21 cellular contexts compared by ENCODE assay signal in the genomic region with DNA sequence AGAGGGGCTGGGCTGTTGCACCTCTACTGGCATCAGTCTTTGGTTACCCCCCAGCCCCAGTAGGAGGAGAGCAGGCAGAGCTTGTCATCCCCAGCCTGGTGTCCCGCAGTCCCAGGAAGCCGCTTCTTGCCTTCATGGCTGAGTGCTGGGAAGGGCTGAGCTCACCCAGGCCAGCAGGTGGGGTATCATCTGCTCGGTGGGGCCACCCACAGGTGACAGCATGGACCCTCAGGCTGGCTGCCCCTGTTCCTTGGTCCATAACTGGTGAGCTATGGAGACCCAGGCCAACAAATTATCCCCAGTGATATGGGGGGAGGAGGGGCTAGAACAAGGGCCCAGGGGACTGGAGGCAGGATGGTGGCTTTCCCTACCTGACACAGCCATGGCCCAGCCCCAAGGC. TPM values are rescaled to one million over a fixed set of nuclear protein-coding genes. Genes with fewer than 3 reads are reported as not detected.
A peak's percentile ranks its signal among the peaks of the same experiment; 100 is the strongest.
DNase-seq lines count a peak whose midpoint lies in the region; ATAC-seq, FAIRE-seq and TF ChIP-seq lines count a peak whose summit lies in the region.
"Had no signal": no experiment of that assay in that cellular context is flagged by ENCODE, and none has a peak within 500 bp of the region (broad histone marks: within the 10 kb centered on the region; RNA-seq: fewer than 3 reads in every experiment).

No MANE protein-coding gene starts in this region.

- no peak for TF ChIP-seq POLR2A in H1 (IDR thresholded peaks at IDR 0.05; ENCODE audit: control extremely low read depth in 1 of 2, low read depth in 2 of 2, low read length in 2 of 2)

- no peak overlapping the region for H3K4me3 ChIP-seq in Loucy (ENCODE audit: low read length, poor library complexity, severe bottlenecking)
- no peak overlapping the region for H3K4me3 ChIP-seq in H1 (ENCODE audit: extremely low read depth in 1 of 4, insufficient read depth in 2 of 4, low read depth in 3 of 4, low read length in 4 of 4)
- H3K4me3 ChIP-seq: Peyer's patch had no signal

- peaks cover 10% of the 10 kb centered on the region for H3K4me1 Mint-ChIP-seq in mesothelial cell of epicardium
- H3K4me1 Mint-ChIP-seq: CD14-positive monocyte had no signal

- no peak overlapping the region for H4K91ac ChIP-seq in H1 (replicated peaks; ENCODE audit: insufficient read length, low read length)

- H3K9me3 Mint-ChIP-seq in mesothelial cell of epicardium: no peaks in the 10 kb centered on the region
- H3K9me3 Mint-ChIP-seq: CD14-positive monocyte had no signal

- DNase-seq in DMS53 (lab: John Stamatoyannopoulos, UW) (peak; percentile 37), DMS53 treated with DMSO at 0.1 percent for 48 hours (lab: John Stamatoyannopoulos, UW; ENCODE audit: unreplicated experiment) (no peak), H1 (ENCODE audit: low read depth in 1 of 2, low spot score in 2 of 2) (no peak), middle frontal gyrus (ENCODE audit: extremely low spot score, low spot score) (no peak), SKM-1 (lab: John Stamatoyannopoulos, UW; ENCODE audit: unreplicated experiment) (no peak), mesothelial cell of epicardium (ENCODE audit: low spot score in 2 of 2, unreplicated experiment in 2 of 2) (no peak)
- DNase-seq: COR-L47, DND-41, GDM1, HCEC 1CT, KBM-7, NCI-H1092 treated with DMSO at 0.1 percent for 48 hours, NCI-H1694, NCI-H748 treated with DMSO at 0.1 percent for 48 hours, Peyer's patch, T-helper 2 cell had no signal

- no peak overlapping the region for H3K14ac ChIP-seq in H1 (ENCODE audit: insufficient read length)

- H3K9me3 ChIP-seq in Loucy (ENCODE audit: insufficient read depth, low read depth, low read length) (no peaks in the 10 kb centered on the region), H1 (ENCODE audit: insufficient read depth in 2 of 2, low read depth in 1 of 2, low read length in 1 of 2) (no peaks in the 10 kb centered on the region)
- H3K9me3 ChIP-seq: Peyer's patch had no signal

- H3K4me3 Mint-ChIP-seq in mesothelial cell of epicardium: no peak overlapping the region
- H3K4me3 Mint-ChIP-seq: CD14-positive monocyte had no signal

- no peak overlapping the region for H2BK120ac ChIP-seq in H1 (replicated peaks; ENCODE audit: low read depth, low read length)

- H3K79me2 ChIP-seq in Loucy (ENCODE audit: insufficient read depth, low read length) (no peaks in the 10 kb centered on the region), H1 (ENCODE audit: control insufficient read depth in 1 of 2, insufficient read depth in 2 of 2, low read length in 2 of 2) (no peaks in the 10 kb centered on the region)

- H4K20me1 ChIP-seq in Loucy (ENCODE audit: insufficient read depth, low read length, poor library complexity, severe bottlenecking): no peaks in the 10 kb centered on the region
- H4K20me1 ChIP-seq in H1 (replicated peaks in 1 of 2; ENCODE audit: control insufficient read depth in 1 of 2, insufficient read depth in 2 of 2, low read length in 2 of 2): no peaks in the 10 kb centered on the region

- no peak overlapping the region; the same call in 1 of the 2 replicates for H4K8ac ChIP-seq in H1 (ENCODE audit: extremely low read depth, insufficient read depth, low read length)

- no peak overlapping the region for H2BK15ac ChIP-seq in H1 (ENCODE audit: low read length)

- no peaks in the 10 kb centered on the region for H3K9me2 ChIP-seq in Loucy (replicated peaks; ENCODE audit: low read depth, low read length)

- H2BK20ac ChIP-seq in H1 (ENCODE audit: low read length): no peak overlapping the region

- H2BK12ac ChIP-seq in H1 (ENCODE audit: low read depth, low read length): no peak overlapping the region

- no peaks in the 10 kb centered on the region for H3K27me3 Mint-ChIP-seq in mesothelial cell of epicardium (ENCODE audit: low read depth)

- TF ChIP-seq CTCF in Loucy (conservative IDR thresholded peaks at IDR 0.05; ENCODE audit: low read length): peak; percentile 52
- TF ChIP-seq CTCF in H1 (IDR thresholded peaks at IDR 0.05; ENCODE audit: control extremely low read depth in 1 of 3, insufficient read depth in 1 of 3, low read depth in 1 of 3, low read length in 3 of 3): peak; percentile 34 to 74 (median 50)
- TF ChIP-seq CTCF in mesothelial cell of epicardium (IDR thresholded peaks at IDR 0.05; ENCODE audit: unreplicated experiment): no peak

- no peaks in the 10 kb centered on the region for H3K4me1 ChIP-seq in Loucy (ENCODE audit: insufficient read depth, low read length, poor library complexity, severe bottlenecking)
- peaks cover 0 to 13% (median 5%) of the 10 kb centered on the region in 4 experiments; a peak in 6 of 7 replicates for H3K4me1 ChIP-seq in H1 (replicated peaks in 1 of 4; ENCODE audit: control insufficient read depth in 3 of 4, insufficient read depth in 4 of 4, low read length in 3 of 4)

- no peak overlapping the region for H4K5ac ChIP-seq in H1 (ENCODE audit: insufficient read length, low read depth, low read length)

- no peak overlapping the region for H3K4me2 ChIP-seq in Loucy (ENCODE audit: low read depth, low read length, poor library complexity, severe bottlenecking)
- H3K4me2 ChIP-seq in H1 (ENCODE audit: insufficient read depth in 1 of 2, low read depth in 2 of 2, low read length in 2 of 2): no peak overlapping the region

- no peak overlapping the region; the same call in 1 of the 2 replicates for H2BK5ac ChIP-seq in H1 (ENCODE audit: low read depth, low read length)

- no peak overlapping the region for H2AFZ ChIP-seq in Loucy (ENCODE audit: low read length)
- H2AFZ ChIP-seq in H1 (ENCODE audit: low read length): no peak overlapping the region

- no peak overlapping the region for H3K23ac ChIP-seq in H1 (ENCODE audit: insufficient read length)

- H3K36me3 ChIP-seq in Loucy (ENCODE audit: insufficient read depth, low read length) (no peaks in the 10 kb centered on the region), H1 (ENCODE audit: control insufficient read depth in 2 of 4, insufficient read depth in 4 of 4, low read length in 3 of 4) (no peaks in the 10 kb centered on the region)
- H3K36me3 ChIP-seq: Peyer's patch had no signal

- TF ChIP-seq EP300 in H1 (IDR thresholded peaks at IDR 0.05; ENCODE audit: borderline replicate concordance in 1 of 2, low read depth in 2 of 2, low read length in 2 of 2): no peak

- H2AK5ac ChIP-seq in H1 (ENCODE audit: low read depth, low read length): no peak overlapping the region

- no peaks in the 10 kb centered on the region for H3K27me3 ChIP-seq in Loucy (ENCODE audit: insufficient read depth, low read length, poor library complexity, severe bottlenecking)
- no peaks in the 10 kb centered on the region for H3K27me3 ChIP-seq in H1 (replicated peaks in 1 of 4; ENCODE audit: control insufficient read depth in 3 of 4, extremely low read depth in 1 of 4, insufficient read depth in 3 of 4, low read length in 3 of 4)
- H3K27me3 ChIP-seq: Peyer's patch had no signal

- H3K18ac ChIP-seq in H1 (ENCODE audit: extremely low read depth, low read length): no peak overlapping the region

- no peak for ATAC-seq in GM18498 (IDR thresholded peaks at IDR 0.05; ENCODE audit: unreplicated experiment)

- no peaks in the 10 kb centered on the region for H3K36me3 Mint-ChIP-seq in mesothelial cell of epicardium
- H3K36me3 Mint-ChIP-seq: CD14-positive monocyte had no signal

- H3K27ac Mint-ChIP-seq in mesothelial cell of epicardium: no peak overlapping the region
- H3K27ac Mint-ChIP-seq: CD14-positive monocyte had no signal

- no peaks in the 10 kb centered on the region for H3F3A ChIP-seq in Loucy (ENCODE audit: low read depth)

- TF ChIP-seq RAD21 in H1 (IDR thresholded peaks at IDR 0.05 in 1 of 2, conservative IDR thresholded peaks at IDR 0.05 in 1 of 2; ENCODE audit: low read depth in 2 of 2, low read length in 2 of 2): no peak; a peak in 1 of 4 replicates

- WGBS in H1 (ENCODE audit: extremely low coverage in 1 of 2, insufficient coverage in 1 of 2, insufficient read length in 1 of 2, insufficient replicate concordance in 2 of 2, low coverage in 1 of 2, low lambda C conversion rate in 2 of 2, missing lambda C conversion rate in 1 of 2), 2 experiments: 83% methylated on average over 3 of the region's 3 CpGs; no CpG with 5 or more reads in 1 of the 2 experiments

- no peak overlapping the region for H3K56ac ChIP-seq in H1 (replicated peaks; ENCODE audit: insufficient read length, low read depth, low read length)

- no peak overlapping the region for H3K9ac ChIP-seq in Loucy (ENCODE audit: low read depth, low read length, poor library complexity, severe bottlenecking)
- H3K9ac ChIP-seq in H1 (replicated peaks in 1 of 4; ENCODE audit: extremely low read depth in 1 of 4, low read depth in 3 of 4, low read length in 3 of 4): no peak overlapping the region

- CTCF ChIA-PET in H1 (lab: Charles Lee; ENCODE audit: partially characterized antibody): interaction anchor here (0.9 to 2.1 kb wide), 5 partner anchors 13 to 213 kb away, joined by 3 to 7 read pairs (median 4); no protein-coding TSS in a partner anchor

- POLR2A ChIA-PET in H1 (lab: Charles Lee; ENCODE audit: partially characterized antibody): no interaction called here

- FAIRE-seq in H1 (lab: Jason Lieb, UNC): no peak

- no peak overlapping the region for H3K4ac ChIP-seq in H1 (replicated peaks; ENCODE audit: insufficient read length, low read depth, low read length)

- no peaks in the 10 kb centered on the region for H3K79me1 ChIP-seq in H1 (ENCODE audit: low read depth, low read length)

- no peaks in the 10 kb centered on the region for H3K23me2 ChIP-seq in H1 (ENCODE audit: low read depth, low read length)

- H3K27ac ChIP-seq in H1 (ENCODE audit: low read depth, low read length): no peak overlapping the region
- H3K27ac ChIP-seq: Peyer's patch had no signal

RNA-seq across cellular contexts. Expression of a gene that starts 6.5 kb away (rescaled TPM):
- 10.5 and 12.1 TPM in 2 replicates for total RNA-seq in H1 (2021; fragmentation: NEBNext Ultra II Directional; extraction: Animal tissue kit (Norgen Biotek cat#: 25700))
- polyA plus RNA-seq in H1 (2011; rRNA removed): 17.6 and 23.7 TPM in 2 replicates
- 19.2 TPM for polyA plus RNA-seq in H1 (2011; cell fraction: cytosol; rRNA removed)
- 14.9 TPM for polyA plus RNA-seq in H1 (2011; cell fraction: nucleus; rRNA removed)
- polyA plus RNA-seq in H1 (2012, experiment 1 of 2): 5.0 to 14.1 TPM (median 11.5 TPM) in 4 replicates
- polyA plus RNA-seq in H1 (2012, experiment 2 of 2): 9.3 TPM
- polyA plus RNA-seq in H1 (2013, experiment 1 of 2): 9.9 TPM
- 10.5 TPM for polyA plus RNA-seq in H1 (2013, experiment 2 of 2)
- 3.1 and 3.4 TPM in 2 replicates for polyA minus RNA-seq in H1 (2011; rRNA and poly(A)+ RNA removed)
- 5.1 TPM for polyA minus RNA-seq in H1 (2011; cell fraction: cytosol; rRNA and poly(A)+ RNA removed)
- polyA minus RNA-seq in H1 (2011; cell fraction: nucleus; rRNA and poly(A)+ RNA removed): 3.1 TPM
- total RNA-seq in mesothelial cell of epicardium: 19.1 to 20.7 TPM (median 19.5 TPM) in 3 replicates
- total RNA-seq: HT1080 had no signal
- polyA plus RNA-seq: CD14-positive monocyte had no signal

RNA-seq across cellular contexts. Expression of a gene that starts 27.2 kb away (rescaled TPM):
- 2.8 and 3.3 TPM in 2 replicates for total RNA-seq in H1 (2021; fragmentation: NEBNext Ultra II Directional; extraction: Animal tissue kit (Norgen Biotek cat#: 25700))
- 1.4 and 1.9 TPM in 2 replicates for polyA plus RNA-seq in H1 (2011; rRNA removed)
- 2.3 TPM for polyA plus RNA-seq in H1 (2011; cell fraction: cytosol; rRNA removed)
- 3.6 TPM for polyA plus RNA-seq in H1 (2011; cell fraction: nucleus; rRNA removed)
- 1.5 to 3.5 TPM (median 2.3 TPM) in 4 replicates for polyA plus RNA-seq in H1 (2012, experiment 1 of 2)
- 1.3 TPM for polyA plus RNA-seq in H1 (2012, experiment 2 of 2)
- polyA plus RNA-seq in H1 (2013, experiment 1 of 2): 1.9 TPM
- 1.7 TPM for polyA plus RNA-seq in H1 (2013, experiment 2 of 2)
- polyA minus RNA-seq in H1 (2011; rRNA and poly(A)+ RNA removed): 1.7 and 2.9 TPM in 2 replicates
- 2.6 TPM for polyA minus RNA-seq in H1 (2011; cell fraction: cytosol; rRNA and poly(A)+ RNA removed)
- polyA minus RNA-seq in H1 (2011; cell fraction: nucleus; rRNA and poly(A)+ RNA removed): 3.4 TPM
- 0.24 to 0.40 TPM (median 0.34 TPM) in 3 replicates for total RNA-seq in mesothelial cell of epicardium
- total RNA-seq: A172 had no signal
- polyA plus RNA-seq: CD14-positive monocyte had no signal
